1 cellular context compared by ENCODE assay signal in the genomic region with DNA sequence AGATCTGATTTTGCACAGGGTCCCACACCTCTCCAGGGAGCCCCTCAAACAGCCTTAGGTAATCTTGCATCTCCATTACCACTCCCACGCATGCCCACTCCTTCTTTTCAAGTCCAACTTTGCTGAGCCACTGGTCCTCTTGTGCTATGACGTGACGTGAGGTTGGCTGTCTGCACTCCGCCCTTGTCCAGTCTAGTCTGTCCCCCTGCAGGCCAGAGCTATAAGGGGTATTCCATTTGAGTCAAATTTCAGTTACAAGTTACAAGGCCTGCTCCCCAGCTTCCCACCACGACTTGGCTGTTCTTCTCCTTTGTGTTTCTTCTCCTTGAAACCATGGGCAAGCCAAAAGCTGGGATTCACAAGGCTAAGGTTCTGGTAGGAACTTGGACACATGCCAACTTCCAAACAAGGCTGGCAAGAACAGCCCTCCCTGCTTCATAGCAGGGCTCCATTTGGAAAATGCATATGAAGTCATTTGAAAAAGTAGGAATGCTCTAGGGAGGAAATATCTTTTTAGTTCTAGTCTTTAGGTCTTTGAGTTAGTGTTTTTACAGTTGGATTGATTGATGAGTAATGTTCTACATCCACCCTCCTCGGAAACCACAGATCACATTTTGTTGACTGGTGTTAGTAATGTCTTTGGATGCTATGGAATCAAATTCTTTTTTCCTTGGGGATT.
TF ChIP-seq lines count a peak whose summit lies in the region.

No MANE protein-coding gene starts in this region.

TF ChIP-seq in IMR-90, 13 proteins besides CTCF, POLR2A, EP300 and RAD21 (continued from another document):
- TF ChIP-seq CHD1 (IDR thresholded peaks at IDR 0.05; ENCODE audit: low read depth, low read length) = no peak
- no peak for TF ChIP-seq MAZ (IDR thresholded peaks at IDR 0.05; ENCODE audit: borderline replicate concordance, low read depth, low read length)
